8 cellular contexts compared by ENCODE assay signal in genomic region chr17:39730095-39730921, GRCh38. TPM values are rescaled to one million over a fixed set of nuclear protein-coding genes. Genes with fewer than 3 reads are reported as not detected.
A peak's percentile ranks its signal among the peaks of the same experiment; 100 is the strongest.
DNase-seq lines count a peak whose midpoint lies in the region; ATAC-seq and TF ChIP-seq lines count a peak whose summit lies in the region.

Gene MIEN1 (minus strand): TSS chr17:39730532. CDS start chr17:39730495, 37 bp downstream.

- WGBS in lower leg skin, 2 donors = 2% methylated on average over 21 to 24 of the region's 65 CpGs

- peak in 1 of 3 donors; percentile 77 for TF ChIP-seq CTCF in lower leg skin (IDR thresholded peaks at IDR 0.05)

- DNase-seq in C1 segment of cervical spinal cord (lab: John Stamatoyannopoulos, UW) (peak; percentile 50 to 93 (median 84)), NCI-H748 (lab: John Stamatoyannopoulos, UW; ENCODE audit: unreplicated experiment) (peak; percentile 81), dermis microvascular lymphatic vessel endothelial cell (ENCODE audit: low read depth in 2 of 2) (peak; percentile 55 to 78), lower leg skin (ENCODE audit: low spot score in 2 of 2) (peak; percentile 84 to 98)
- DNase-seq in activated CD4-positive, alpha-beta T cell treated with anti-CD3 and anti-CD28 coated beads, Interleukin-2, amount 50 U/mL, for 48 hours = peak; percentile 95 to 96
- DNase-seq in stimulated activated CD4-positive, alpha-beta T cell treated with anti-CD3 and anti-CD28 coated beads, Interleukin-4, amount 100 ng/mL, for 48 hours (ENCODE audit: low read depth in 2 of 2) = peak; percentile 89 to 97

- peak in 1 of 2 donors; percentile 52 for TF ChIP-seq POLR2A in lower leg skin (IDR thresholded peaks at IDR 0.05)

- intact Hi-C loops in lower leg skin (cut with DNase I; ENCODE audit: low total_unique reads) = no loop called here

- ATAC-seq in GM19324 (IDR thresholded peaks at IDR 0.05; ENCODE audit: low FRiP score, unreplicated experiment) (peak; percentile 93), HG03460 (IDR thresholded peaks at IDR 0.05; ENCODE audit: unreplicated experiment) (peak; percentile 79)

- H3K4me3 ChIP-seq in lower leg skin (ENCODE audit: low read depth, poor library complexity, severe bottlenecking) = peak within 1 kb of the TSS; percentile 53

RNA-seq across cellular contexts. Expression of gene MIEN1, which starts in this region (rescaled TPM):
- 16.0 and 18.1 TPM in 2 replicates for total RNA-seq in dermis microvascular lymphatic vessel endothelial cell
- 10 to 100 TPM; 42.8 to 82.0 (median 59.7) TPM for total RNA-seq in lower leg skin

Comparison
In these comparisons a context has a peak if more than half of its experiments do, and no peak if none do; other contexts are left out.
1. Peak in every context shown above with its lines: DNase-seq, ATAC-seq and H3K4me3 ChIP-seq.